In genomic region chr18:77114564-77115391, GRCh38 we compare ENCODE assay signal across 8 cellular contexts. TPM values are rescaled to one million over a fixed set of nuclear protein-coding genes. Genes with fewer than 3 reads are reported as not detected.
A peak's percentile ranks its signal among the peaks of the same experiment; 100 is the strongest.
DNase-seq lines count a peak whose midpoint lies in the region; ATAC-seq and TF ChIP-seq lines count a peak whose summit lies in the region.

No MANE protein-coding gene starts in this region.

- H3K4me3 Mint-ChIP-seq in type B pancreatic cell: no peak overlapping the region

- peak; percentile 40 for DNase-seq in OCI-M2 (lab: John Stamatoyannopoulos, UW; ENCODE audit: unreplicated experiment)
- DNase-seq in choroid plexus epithelial cell (ENCODE audit: low read depth): peak; percentile 98
- peak; percentile 88 to 99 for DNase-seq in lung microvascular endothelial cell (ENCODE audit: low read depth in 2 of 2)
- DNase-seq in type B pancreatic cell (ENCODE audit: extremely low spot score, unreplicated experiment): no peak
- no peak for DNase-seq in NCI-H446 (lab: John Stamatoyannopoulos, UW)
- DNase-seq in NCI-H748 treated with DMSO at 0.1 percent for 48 hours (lab: John Stamatoyannopoulos, UW): no peak

- ATAC-seq in GM18511 (IDR thresholded peaks at IDR 0.05; ENCODE audit: unreplicated experiment): peak; percentile 96
- ATAC-seq in HG02943 (IDR thresholded peaks at IDR 0.05; ENCODE audit: low read depth, unreplicated experiment): peak; percentile 96

- TF ChIP-seq CTCF in choroid plexus epithelial cell (conservative IDR thresholded peaks at IDR 0.05; ENCODE audit: low read depth, low read length) (no peak), type B pancreatic cell (conservative IDR thresholded peaks at IDR 0.05) (no peak)

- no peaks in the 10 kb centered on the region for H3K9me3 Mint-ChIP-seq in type B pancreatic cell

- H3K4me3 ChIP-seq in choroid plexus epithelial cell (ENCODE audit: low read depth, low read length): no peak overlapping the region

- no peaks in the 10 kb centered on the region for H3K36me3 Mint-ChIP-seq in type B pancreatic cell

- H3K27me3 Mint-ChIP-seq in type B pancreatic cell: no peaks in the 10 kb centered on the region

- peaks cover 18% of the 10 kb centered on the region for H3K4me1 Mint-ChIP-seq in type B pancreatic cell (ENCODE audit: unreplicated experiment)

- peak overlapping the region; percentile 78 for H3K27ac Mint-ChIP-seq in type B pancreatic cell

RNA-seq across cellular contexts. Expression of gene MBP, which starts 17.8 kb away (rescaled TPM):
- 3.5 and 6.9 TPM in 2 replicates for total RNA-seq in lung microvascular endothelial cell
- 14.5 and 34.0 TPM in 2 replicates for total RNA-seq in type B pancreatic cell (ENCODE audit: low replicate concordance)

Comparison
In these comparisons a context has a peak if more than half of its experiments do, and no peak if none do; other contexts are left out.
1. DNase-seq: peak in OCI-M2 (single experiment), choroid plexus epithelial cell (single experiment) and lung microvascular endothelial cell (2 of 2); none in type B pancreatic cell (single experiment), NCI-H446 (0 of 2) and NCI-H748 treated with DMSO at 0.1 percent for 48 hours (single experiment).